8 cellular contexts compared by ENCODE assay signal in genomic region chr22:50628543-50629134, GRCh38. TPM values are rescaled to one million over a fixed set of nuclear protein-coding genes. Genes with fewer than 3 reads are reported as not detected.
DNase-seq lines count a peak whose midpoint lies in the region; ATAC-seq and TF ChIP-seq lines count a peak whose summit lies in the region.

No MANE protein-coding gene starts in this region.

- peak overlapping the region; percentile 90 for H3K27ac ChIP-seq in Panc1 (ENCODE audit: low read length)
- H3K27ac ChIP-seq in esophagus muscularis mucosa (replicated peaks in 1 of 4) = peak overlapping the region; percentile 78 to 85 (median 79)
- H3K27ac ChIP-seq in psoas muscle = peak overlapping the region; percentile 80

- TF ChIP-seq CTCF in GM12865 (IDR thresholded peaks at IDR 0.05; ENCODE audit: insufficient read depth, low read depth, low read length, missing control alignments) = no peak
- TF ChIP-seq CTCF in Panc1 (IDR thresholded peaks at IDR 0.05) = no peak
- no peak for TF ChIP-seq CTCF in esophagus muscularis mucosa (IDR thresholded peaks at IDR 0.05)
- TF ChIP-seq CTCF in psoas muscle (IDR thresholded peaks at IDR 0.05) = no peak

- DNase-seq in GM12865 (ENCODE audit: low read depth) (no peak), Panc1 (ENCODE audit: low read depth, low spot score) (no peak), esophagus muscularis mucosa (ENCODE audit: extremely low spot score) (no peak), psoas muscle (no peak), HPDE6-E6E7 (ENCODE audit: extremely low spot score) (no peak), NCI-H1694 treated with DMSO at 0.1 percent for 48 hours (lab: John Stamatoyannopoulos, UW) (no peak)

- no TSS peak for BruUV-seq in Panc1 (replicated peaks; lab: Mats Ljungman, UMichigan)

- no peak for TF ChIP-seq POLR2A in esophagus muscularis mucosa (IDR thresholded peaks at IDR 0.05; ENCODE audit: low read depth)

- H3K27me3 ChIP-seq in Panc1 (ENCODE audit: control insufficient read depth, insufficient read depth, low read length) (no peaks in the 10 kb centered on the region), esophagus muscularis mucosa (no peaks in the 10 kb centered on the region), psoas muscle (ENCODE audit: insufficient read depth in 3 of 3, low read length in 2 of 3) (no peaks in the 10 kb centered on the region)

- no peaks in the 10 kb centered on the region; the same call in 1 of the 2 replicates for H3K36me3 ChIP-seq in Panc1 (ENCODE audit: control insufficient read depth, insufficient read depth, low read length)
- peaks cover 0 to 17% (median 15%) of the 10 kb centered on the region in 4 donors for H3K36me3 ChIP-seq in esophagus muscularis mucosa
- peaks cover 0 to 17% of the 10 kb centered on the region in 2 donors for H3K36me3 ChIP-seq in psoas muscle (ENCODE audit: insufficient read depth in 1 of 2, low read depth in 1 of 2)

- CTCF ChIA-PET in Panc1 (lab: Charles Lee) = no interaction called here

- TF ChIP-seq EP300 in esophagus muscularis mucosa (IDR thresholded peaks at IDR 0.05) = no peak

- H3K9me3 ChIP-seq in Panc1 (ENCODE audit: control insufficient read depth, insufficient read depth, low read depth, low read length) (no peaks in the 10 kb centered on the region), esophagus muscularis mucosa (no peaks in the 10 kb centered on the region), psoas muscle (no peaks in the 10 kb centered on the region)

- in situ Hi-C loops in Panc1 (cut with HindIII; ENCODE audit: low pct_unique_long_range_greater_than_20kb, low sequenced_read_pairs) = no loop called here

- H3K4me1 ChIP-seq in Panc1 (ENCODE audit: control insufficient read depth, insufficient read depth, low read length) (no peaks in the 10 kb centered on the region), esophagus muscularis mucosa (peaks cover 17 to 30% (median 20%) of the 10 kb centered on the region in 4 donors), psoas muscle (peaks cover 6% of the 10 kb centered on the region)

- intact Hi-C loops in Panc1 (cut with micrococcal nuclease; ENCODE audit: unreplicated experiment) = no loop called here
- intact Hi-C loops in esophagus muscularis mucosa (cut with DNase I) = loop anchor here (5.0 kb wide), 1 partner anchor 69 kb away; no protein-coding TSS in a partner anchor
- intact Hi-C loops in psoas muscle (cut with DNase I) = loop anchor here in 1 of 2 donors (5.0 kb wide), 1 partner anchor 74 kb away; no protein-coding TSS in a partner anchor

- ATAC-seq in Panc1 (no peak), psoas muscle (peak in 1 of 4 donors; percentile 2), HG03196 (IDR thresholded peaks at IDR 0.05; ENCODE audit: unreplicated experiment) (no peak), GM19035 (IDR thresholded peaks at IDR 0.05; ENCODE audit: unreplicated experiment) (no peak)

- peak overlapping the region; percentile 69 for H3K4me3 ChIP-seq in GM12865 (ENCODE audit: low read depth, low read length)
- H3K4me3 ChIP-seq in Panc1 (ENCODE audit: low read depth in 2 of 2, low read length in 2 of 2) = peak overlapping the region; percentile 82 to 85
- H3K4me3 ChIP-seq in esophagus muscularis mucosa = peak overlapping the region; percentile 70 to 87 (median 79)
- peak overlapping the region; percentile 91 for H3K4me3 ChIP-seq in psoas muscle

- 44% methylated on average over 11 of the region's 16 CpGs for WGBS in esophagus muscularis mucosa
- WGBS in psoas muscle, 3 donors = 31% methylated on average over 16 of the region's 16 CpGs

- POLR2A ChIA-PET in Panc1 (lab: Charles Lee) = no interaction called here

RNA-seq across cellular contexts. Expression of gene ARSA, which starts 0.7 kb away (rescaled TPM):
- total RNA-seq in Panc1 (2021; ENCODE audit: unreplicated experiment) (43.8 TPM), esophagus muscularis mucosa (10 to 100 TPM; 24.5 to 49.4 (median 28.8) TPM), psoas muscle (10 to 100 TPM in 2 of 4 donors, 1 to 10 TPM in 2; 8.8 to 13.6 (median 10.4) TPM)
- polyA plus RNA-seq in Panc1 (2012; ENCODE audit: insufficient read length) = 39.5 TPM
- polyA plus RNA-seq in psoas muscle = 10 to 100 TPM in 1 of 3 donors, 1 to 10 TPM in 2; 8.3 to 11.7 (median 9.8) TPM

RNA-seq across cellular contexts. Expression of gene MAPK8IP2, which starts 28.0 kb away (rescaled TPM):
- total RNA-seq in Panc1 (2021; ENCODE audit: unreplicated experiment) (38.4 TPM), esophagus muscularis mucosa (1 to 10 TPM; 1.2 to 4.2 (median 3.4) TPM), psoas muscle (under 1 TPM; 0.12 to 0.34 (median 0.17) TPM)
- 40.2 TPM for polyA plus RNA-seq in Panc1 (2012; ENCODE audit: insufficient read length)
- under 1 TPM; 0.13 to 0.22 (median 0.15) TPM for polyA plus RNA-seq in psoas muscle

RNA-seq across cellular contexts. Expression of gene SHANK3, which starts 44.0 kb away (rescaled TPM):
- total RNA-seq in Panc1 (2021; ENCODE audit: unreplicated experiment) = 7.6 TPM
- polyA plus RNA-seq in Panc1 (2012; ENCODE audit: insufficient read length) = 6.6 TPM
- 10 to 100 TPM in 3 of 4 donors, 1 to 10 TPM in 1; 7.0 to 21.1 (median 16.0) TPM for total RNA-seq in esophagus muscularis mucosa
- 10 to 100 TPM in 3 of 4 donors, 1 to 10 TPM in 1; 7.5 to 16.3 (median 13.5) TPM for total RNA-seq in psoas muscle
- polyA plus RNA-seq in psoas muscle = 1 to 10 TPM; 4.2 to 9.3 (median 4.8) TPM

RNA-seq across cellular contexts. Expression of gene CHKB, which starts 46.0 kb away (rescaled TPM):
- total RNA-seq in Panc1 (2021; ENCODE audit: unreplicated experiment) = 43.5 TPM
- polyA plus RNA-seq in Panc1 (2012; ENCODE audit: insufficient read length) = 33.1 TPM
- total RNA-seq in esophagus muscularis mucosa = 10 to 100 TPM; 20.7 to 43.5 (median 33.0) TPM
- total RNA-seq in psoas muscle = 10 to 100 TPM; 11.5 to 25.2 (median 16.3) TPM
- 10 to 100 TPM; 13.1 to 14.3 (median 13.6) TPM for polyA plus RNA-seq in psoas muscle

RNA-seq across cellular contexts. Expression of gene CPT1B, which starts 50.4 kb away (rescaled TPM):
- total RNA-seq in Panc1 (2021; ENCODE audit: unreplicated experiment) (18.4 TPM), esophagus muscularis mucosa (10 to 100 TPM in 2 of 4 donors, 1 to 10 TPM in 2; 5.0 to 19.6 (median 14.6) TPM), psoas muscle (100 to 1,000 TPM in 3 of 4 donors, 10 to 100 TPM in 1; 75.8 to 144 (median 139) TPM)
- 19.9 TPM for polyA plus RNA-seq in Panc1 (2012; ENCODE audit: insufficient read length)
- polyA plus RNA-seq in psoas muscle = 10 to 100 TPM; 57.4 to 87.6 (median 70.8) TPM
